In the genomic region with DNA sequence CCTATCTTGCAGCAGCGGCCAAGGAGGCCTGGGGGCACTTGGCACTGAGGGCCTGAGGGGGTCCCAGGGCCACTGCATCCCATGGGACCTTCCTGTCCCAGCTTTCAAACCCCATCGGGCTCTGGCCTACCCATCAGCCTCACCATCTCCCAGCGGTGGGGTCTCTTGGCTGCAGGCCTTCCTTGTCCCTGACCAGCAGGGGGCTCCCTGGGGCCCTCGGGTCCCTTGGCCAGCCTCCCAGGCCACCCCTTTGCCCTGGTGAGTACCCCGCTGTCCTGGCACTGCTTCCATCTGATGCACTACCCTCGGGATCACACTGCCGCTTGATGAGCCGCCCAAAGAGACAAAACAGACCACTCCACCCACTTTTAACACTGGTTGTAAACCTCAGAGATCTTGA, we compare ENCODE assay signal across 9 cellular contexts. TPM values are rescaled to one million over a fixed set of nuclear protein-coding genes. Genes with fewer than 3 reads are reported as not detected.
DNase-seq lines count a peak whose midpoint lies in the region; ATAC-seq and TF ChIP-seq lines count a peak whose summit lies in the region.
"Had no signal": no experiment of that assay in that cellular context is flagged by ENCODE, and none has a peak within 500 bp of the region (broad histone marks: within the 10 kb centered on the region; RNA-seq: fewer than 3 reads in every experiment).

No MANE protein-coding gene starts in this region.

- H2BK15ac ChIP-seq in mesendoderm (replicated peaks; ENCODE audit: low read depth): no peak overlapping the region

- no peak overlapping the region for H3K27ac ChIP-seq in mesendoderm (ENCODE audit: low read depth, low read length)

- no peaks in the 10 kb centered on the region for H3K79me1 ChIP-seq in mesendoderm (ENCODE audit: low read length)

- TF ChIP-seq CTCF in GM06990 (IDR thresholded peaks at IDR 0.05; ENCODE audit: insufficient read depth, low read length, poor library complexity, severe bottlenecking) (peak; percentile 64), LNCAP (IDR thresholded peaks at IDR 0.05) (peak; percentile 58)

- no peaks in the 10 kb centered on the region for H3K4me1 ChIP-seq in mesendoderm (ENCODE audit: control insufficient read depth, low read depth, low read length)

- no peak overlapping the region for H3K4me2 ChIP-seq in mesendoderm (ENCODE audit: low read length)

- H3K18ac ChIP-seq in mesendoderm (ENCODE audit: low read length): no peak overlapping the region

- no peak overlapping the region for H3K9ac ChIP-seq in mesendoderm (ENCODE audit: low read length)

- H3K27me3 ChIP-seq in GM06990 (replicated peaks; ENCODE audit: control insufficient read depth, insufficient read depth, low read length) (no peaks in the 10 kb centered on the region), mesendoderm (ENCODE audit: insufficient read depth, low read length, poor library complexity) (no peaks in the 10 kb centered on the region)

- no peak for ATAC-seq in GM19452 (IDR thresholded peaks at IDR 0.05; ENCODE audit: unreplicated experiment)
- ATAC-seq: Panc1 had no signal

- no peak overlapping the region for H4K5ac ChIP-seq in mesendoderm (ENCODE audit: low read length)

- DNase-seq in GM06990 (ENCODE audit: extremely low read depth, insufficient read length) (no peak), mesendoderm (peak; percentile 33), NCI-H345 (lab: John Stamatoyannopoulos, UW) (no peak), midbrain (lab: John Stamatoyannopoulos, UW) (no peak), medulla oblongata (ENCODE audit: extremely low spot score) (no peak)
- DNase-seq in activated naive CD4-positive, alpha-beta T cell treated with anti-CD3 and anti-CD28 coated beads, Interleukin-2, amount 50 U/mL, for 16 hours: peak; percentile 44

- WGBS in mesendoderm (ENCODE audit: extremely low coverage, insufficient coverage, low lambda C conversion rate): no CpG with 5 or more reads among the region's 8 CpGs

- H3K36me3 ChIP-seq in GM06990 (ENCODE audit: control insufficient read depth, insufficient read depth, low read length) (no peaks in the 10 kb centered on the region), mesendoderm (ENCODE audit: control insufficient read depth, insufficient read depth, low read length) (no peaks in the 10 kb centered on the region)

- H3K4me3 ChIP-seq in GM06990 (replicated peaks; ENCODE audit: low read depth, low read length): no peak overlapping the region
- H3K4me3 ChIP-seq in mesendoderm (ENCODE audit: low read length): no peak overlapping the region

- H4K8ac ChIP-seq in mesendoderm (ENCODE audit: low read depth, low read length): no peak overlapping the region

- H3K56ac ChIP-seq in mesendoderm (ENCODE audit: low read length): no peak overlapping the region

- H2BK120ac ChIP-seq in mesendoderm (ENCODE audit: low read depth, low read length): no peak overlapping the region

- no peak overlapping the region for H2BK5ac ChIP-seq in mesendoderm (ENCODE audit: low read length)

- H3K79me2 ChIP-seq in mesendoderm (ENCODE audit: control insufficient read depth, insufficient read depth, low read length): no peaks in the 10 kb centered on the region

- no peak overlapping the region for H3K4ac ChIP-seq in mesendoderm (ENCODE audit: low read depth, low read length)

- H2AK5ac ChIP-seq in mesendoderm (ENCODE audit: low read length): no peak overlapping the region

- H3K23ac ChIP-seq in mesendoderm (ENCODE audit: low read length): no peak overlapping the region

RNA-seq across cellular contexts. Expression of gene YKT6, which starts 43.5 kb away (rescaled TPM):
- polyA plus RNA-seq in mesendoderm (2013, experiment 1 of 2): 85.8 TPM
- polyA plus RNA-seq in mesendoderm (2013, experiment 2 of 2): 88.1 TPM

RNA-seq across cellular contexts. Expression of gene GCK, which starts 55.0 kb away (rescaled TPM):
- polyA plus RNA-seq in mesendoderm (2013, experiment 1 of 2): 3.5 TPM
- 3.7 TPM for polyA plus RNA-seq in mesendoderm (2013, experiment 2 of 2)

Comparison
In these comparisons a context has a peak if more than half of its experiments do, and no peak if none do; other contexts are left out.
1. DNase-seq: peak in activated naive CD4-positive, alpha-beta T cell treated with anti-CD3 and anti-CD28 coated beads, Interleukin-2, amount 50 U/mL, for 16 hours (single experiment) and mesendoderm (single experiment); none in GM06990 (single experiment), NCI-H345 (single experiment), midbrain (single experiment) and medulla oblongata (single experiment).